Comparison of ENCODE assay signal across 1 cellular context in the genomic region with DNA sequence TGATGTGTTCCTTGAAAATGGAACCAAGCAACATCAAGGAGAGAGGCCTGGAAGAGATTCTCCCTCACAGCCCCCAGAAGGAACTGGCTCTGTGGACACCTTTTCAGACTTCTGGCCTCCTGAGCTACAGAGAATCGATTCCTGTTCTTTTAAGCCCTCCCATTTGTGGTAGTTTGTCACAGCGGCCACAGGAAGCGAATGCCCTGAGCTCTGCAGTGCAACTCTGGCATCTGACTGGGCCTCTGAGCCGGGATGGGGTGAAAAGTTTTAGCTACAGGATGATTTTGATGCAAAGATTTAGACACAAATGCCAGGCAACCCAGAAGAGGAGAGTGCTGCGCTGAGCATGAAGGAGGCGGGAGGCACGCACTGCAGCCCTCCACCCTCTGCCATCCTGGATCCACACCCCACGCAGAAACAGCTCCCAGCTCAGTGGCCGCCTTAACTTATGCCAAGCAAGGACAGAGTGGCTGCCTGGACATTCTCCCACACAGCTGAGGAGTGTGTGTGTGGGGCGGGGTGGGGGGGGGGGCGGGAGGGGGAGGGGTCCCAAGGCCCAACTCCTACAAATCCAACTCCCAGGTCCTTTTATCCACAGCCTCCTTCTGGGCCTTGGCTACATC.
TF ChIP-seq lines count a peak whose summit lies in the region.

No MANE protein-coding gene starts in this region.

TF ChIP-seq in H1, 55 proteins besides CTCF, POLR2A, EP300 and RAD21:
- TF ChIP-seq HDAC2 (IDR thresholded peaks at IDR 0.05; ENCODE audit: borderline replicate concordance in 1 of 2, low read depth in 2 of 2, low read length in 2 of 2) (no peak), RBBP5 (IDR thresholded peaks at IDR 0.05; ENCODE audit: borderline replicate concordance, low read depth, low read length) (no peak), CBX5 (IDR thresholded peaks at IDR 0.05; ENCODE audit: low read depth, low read length) (no peak), GTF2F1 (IDR thresholded peaks at IDR 0.05; ENCODE audit: borderline replicate concordance, low read depth, low read length) (no peak), NANOG (IDR thresholded peaks at IDR 0.05; ENCODE audit: insufficient read depth, low read depth, low read length, poor library complexity, severe bottlenecking) (no peak), TAF7 (optimal IDR thresholded peaks at IDR 0.05; ENCODE audit: borderline replicate concordance, low read depth, low read length) (no peak), NRF1 (IDR thresholded peaks at IDR 0.05; ENCODE audit: low read depth, low read length) (no peak), SIX5 (IDR thresholded peaks at IDR 0.05; ENCODE audit: low read depth, low read length) (no peak), BRCA1 (IDR thresholded peaks at IDR 0.05; ENCODE audit: low read depth, low read length) (no peak)
